In the genomic region with DNA sequence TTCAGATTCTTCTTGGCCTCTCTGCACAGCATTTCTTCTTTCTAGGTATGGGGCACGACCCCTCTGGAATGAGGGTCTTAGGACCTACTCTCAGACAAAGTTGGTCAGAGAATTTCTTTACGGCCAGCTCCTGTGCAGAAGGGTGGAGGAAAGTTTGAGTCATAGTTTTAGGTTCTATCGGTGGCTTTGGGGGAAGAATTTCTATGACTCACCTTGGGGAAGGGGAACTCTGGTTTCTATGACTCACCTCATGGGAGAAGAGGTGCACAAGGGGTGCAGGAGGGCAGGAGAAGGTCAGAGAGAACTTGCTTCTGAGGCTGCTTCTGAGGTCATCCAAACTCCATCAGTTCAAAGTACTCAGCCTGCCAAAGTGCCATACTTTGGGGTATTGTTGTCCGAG, we compare ENCODE assay signal across 8 cellular contexts. TPM values are rescaled to one million over a fixed set of nuclear protein-coding genes. Genes with fewer than 3 reads are reported as not detected.
DNase-seq lines count a peak whose midpoint lies in the region; ATAC-seq lines count a peak whose summit lies in the region.

No MANE protein-coding gene starts in this region.

- peak; percentile 76 for ATAC-seq in HG03457 (IDR thresholded peaks at IDR 0.05; ENCODE audit: unreplicated experiment)

- peak; percentile 71 for DNase-seq in activated effector memory CD4-positive, alpha-beta T cell treated with anti-CD3 and anti-CD28 coated beads, Interleukin-2, amount 50 U/mL, for 16 hours
- no peak for DNase-seq in activated effector memory CD4-positive, alpha-beta T cell treated with Interleukin-2 at 50 U/mL for 16 hours
- peak; percentile 13 for DNase-seq in activated T-helper 9 cell treated with anti-CD3 and anti-CD28 coated beads, Interleukin-2, amount 50 U/mL, for 16 hours (ENCODE audit: low read depth)
- peak; percentile 68 for DNase-seq in stimulated activated CD4-positive, alpha-beta T cell treated with anti-CD3 and anti-CD28 coated beads, Interleukin-4, amount 100 ng/mL, for 24 hours
- DNase-seq in hippocampal formation (lab: John Stamatoyannopoulos, UW) (no peak), cardiac septum (ENCODE audit: low spot score) (no peak), COR-L47 (lab: John Stamatoyannopoulos, UW) (no peak)

- intact Hi-C loops in cardiac septum (cut with DNase I) = loop anchor here (5.0 kb wide), 2 partner anchors 1016 to 1121 kb away; a partner anchor contains a TSS

RNA-seq across cellular contexts. Expression of a gene that starts 2.5 kb away (rescaled TPM):
- not detected for total RNA-seq in cardiac septum

Comparison
In these comparisons a context has a peak if more than half of its experiments do, and no peak if none do; other contexts are left out.
1. DNase-seq: peak in activated effector memory CD4-positive, alpha-beta T cell treated with anti-CD3 and anti-CD28 coated beads, Interleukin-2, amount 50 U/mL, for 16 hours (single experiment), activated T-helper 9 cell treated with anti-CD3 and anti-CD28 coated beads, Interleukin-2, amount 50 U/mL, for 16 hours (single experiment) and stimulated activated CD4-positive, alpha-beta T cell treated with anti-CD3 and anti-CD28 coated beads, Interleukin-4, amount 100 ng/mL, for 24 hours (single experiment); none in activated effector memory CD4-positive, alpha-beta T cell treated with Interleukin-2 at 50 U/mL for 16 hours (single experiment), hippocampal formation (0 of 2), cardiac septum (single experiment) and COR-L47 (single experiment).